Comparison of ENCODE assay signal across 1 cellular context in genomic region chr3:94080552-94080951, GRCh38.
TF ChIP-seq lines count a peak whose summit lies in the region.

No MANE protein-coding gene starts in this region.

TF ChIP-seq in HEK293, 187 proteins besides CTCF, POLR2A, EP300 and RAD21:
- TF ChIP-seq PRDM10 (tag by site-specific recombination; IDR thresholded peaks at IDR 0.05): peak; percentile 80
